Comparison of ENCODE assay signal across 32 cellular contexts in the genomic region with DNA sequence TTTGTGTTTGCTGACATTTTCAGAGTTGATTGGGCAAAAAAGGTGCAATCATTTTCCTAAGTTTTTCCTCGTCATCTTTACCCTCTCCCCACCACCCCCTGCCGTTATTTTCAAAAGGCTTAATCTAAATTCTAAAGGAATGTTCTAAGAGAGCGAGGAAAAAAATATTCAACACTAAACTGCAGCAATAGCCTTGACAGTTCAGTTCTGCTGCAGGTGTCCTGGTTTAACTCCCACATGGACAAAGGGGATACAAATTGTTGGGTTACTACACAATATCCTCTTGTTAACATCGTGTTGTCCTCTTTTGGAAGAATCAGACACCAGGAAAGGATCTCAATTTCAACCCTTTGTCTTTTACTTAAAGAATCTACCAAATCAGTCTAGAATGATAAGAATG.
"Had no signal": no experiment of that assay in that cellular context is flagged by ENCODE, and none has a peak within 500 bp of the region (broad histone marks: within the 10 kb centered on the region; RNA-seq: fewer than 3 reads in every experiment).

No MANE protein-coding gene starts in this region.

- H3K27ac ChIP-seq: ascending aorta, Peyer's patch, SJSA1, VCaP had no signal

- H3K9me3 Mint-ChIP-seq: activated CD4-positive, alpha-beta T cell treated with anti-CD3 and anti-CD28 coated beads, Interleukin-2, amount 10 ng/mL, durations not matched to agents 24 days and 14 days; activated naive CD4-positive, alpha-beta T cell treated with anti-CD3 and anti-CD28 coated beads, Interleukin-2, amount 50 U/mL, for 24 hours; activated naive CD8-positive, alpha-beta T cell treated with anti-CD3 and anti-CD28 coated beads, Interleukin-2, amount 10 ng/mL, durations not matched to agents 7 days and 5 days; activated T-helper 2 cell treated with anti-CD3 and anti-CD28 coated beads, Interferon-gamma antibody, Interleukin-2, Interleukin-4, amounts not matched to agents 10 μg/mL and 5 μg/mL and 100 μg/mL, durations not matched to agents 14 hours and 24 hours and 36 hours had no signal

- H3K36me3 Mint-ChIP-seq: activated naive CD4-positive, alpha-beta T cell treated with anti-CD3 and anti-CD28 coated beads, Interleukin-2, amount 50 U/mL, for 24 hours; activated naive CD8-positive, alpha-beta T cell treated with anti-CD3 and anti-CD28 coated beads, Interleukin-2, amount 10 ng/mL, durations not matched to agents 7 days and 5 days; T-cell had no signal

- H3K4me1 Mint-ChIP-seq: activated CD4-positive, alpha-beta T cell treated with anti-CD3 and anti-CD28 coated beads, Interleukin-2, amount 10 ng/mL, durations not matched to agents 24 days and 14 days; activated naive CD4-positive, alpha-beta T cell treated with anti-CD3 and anti-CD28 coated beads, Interleukin-2, amount 50 U/mL, for 24 hours; activated naive CD8-positive, alpha-beta T cell treated with anti-CD3 and anti-CD28 coated beads, Interleukin-2, amount 10 ng/mL, durations not matched to agents 7 days and 5 days; T-cell; T-helper 17 cell had no signal

- H3K9me3 ChIP-seq: ascending aorta, MG63, Peyer's patch, SJSA1, SK-N-SH had no signal

- H3K27me3 ChIP-seq: ascending aorta, MG63, Peyer's patch had no signal

- H3K27ac Mint-ChIP-seq: activated CD4-positive, alpha-beta T cell treated with anti-CD3 and anti-CD28 coated beads, Interleukin-2, amount 10 ng/mL, durations not matched to agents 24 days and 14 days; activated CD8-positive, alpha-beta T cell treated with anti-CD3 and anti-CD28 coated beads for 36 hours; activated naive CD4-positive, alpha-beta T cell treated with anti-CD3 and anti-CD28 coated beads, Interleukin-2, amount 50 U/mL, for 24 hours; activated naive CD8-positive, alpha-beta T cell treated with anti-CD3 and anti-CD28 coated beads, Interleukin-2, amount 10 ng/mL, durations not matched to agents 7 days and 5 days; activated T-helper 2 cell treated with anti-CD3 and anti-CD28 coated beads, Interferon-gamma antibody, Interleukin-2, Interleukin-4, amounts not matched to agents 10 μg/mL and 5 μg/mL and 100 μg/mL, durations not matched to agents 14 hours and 24 hours and 36 hours; T-cell; T-helper 17 cell had no signal

- DNase-seq: activated CD4-positive, alpha-beta T cell treated with anti-CD3 and anti-CD28 coated beads, Interleukin-2, amount 10 ng/mL, durations not matched to agents 24 days and 14 days; activated CD4-positive, alpha-beta T cell treated with anti-CD3 and anti-CD28 coated beads, Interleukin-2, amount 50 U/mL, for 4 hours; activated CD8-positive, alpha-beta T cell treated with anti-CD3 and anti-CD28 coated beads for 36 hours; activated gamma-delta T cell; activated naive CD4-positive, alpha-beta T cell treated with Interleukin-2 at 50 U/mL for 16 hours; activated naive CD8-positive, alpha-beta T cell treated with anti-CD3 and anti-CD28 coated beads, Interleukin-2, amount 10 ng/mL, durations not matched to agents 7 days and 5 days; activated T-cell treated with anti-CD3 and anti-CD28 coated beads, Interleukin-2, amount 50 U/mL, for 1 hour; amygdala; Kasumi-1; KG1; MG63; NCI-H1048; NCI-H1105 treated with DMSO at 0.1 percent for 48 hours; NCI-H1436 treated with DMSO at 0.1 percent for 48 hours; NCI-H1694 treated with DMSO at 0.1 percent for 48 hours; NCI-H2029; NCI-H2107; NCI-H345; NCI-H524 treated with DMSO at 0.1 percent for 48 hours; NK-92 treated with Interleukin-12 subunit alpha and Interleukin-12 subunit beta, amount 100 ng/mL, for 24 hours; PC-3; Peyer's patch; RPMI8226; SHP77 treated with DMSO at 0.1 percent for 48 hours; SK-N-SH; T-cell; T-helper 17 cell had no signal

- H3K36me3 ChIP-seq: ascending aorta, MG63, Peyer's patch, SJSA1 had no signal

- H3K9ac ChIP-seq: SK-N-SH had no signal

- H3K27me3 Mint-ChIP-seq: activated CD4-positive, alpha-beta T cell treated with anti-CD3 and anti-CD28 coated beads, Interleukin-2, amount 10 ng/mL, durations not matched to agents 24 days and 14 days; activated CD8-positive, alpha-beta T cell treated with anti-CD3 and anti-CD28 coated beads for 36 hours; activated naive CD4-positive, alpha-beta T cell treated with anti-CD3 and anti-CD28 coated beads, Interleukin-2, amount 50 U/mL, for 24 hours; activated naive CD8-positive, alpha-beta T cell treated with anti-CD3 and anti-CD28 coated beads, Interleukin-2, amount 10 ng/mL, durations not matched to agents 7 days and 5 days; T-cell; T-helper 17 cell had no signal

- H3K4me3 ChIP-seq: ascending aorta, MG63, Peyer's patch, SJSA1 had no signal

- H3K4me3 Mint-ChIP-seq: activated CD4-positive, alpha-beta T cell treated with anti-CD3 and anti-CD28 coated beads, Interleukin-2, amount 10 ng/mL, durations not matched to agents 24 days and 14 days; activated CD8-positive, alpha-beta T cell treated with anti-CD3 and anti-CD28 coated beads for 36 hours; activated naive CD4-positive, alpha-beta T cell treated with anti-CD3 and anti-CD28 coated beads, Interleukin-2, amount 50 U/mL, for 24 hours; activated naive CD8-positive, alpha-beta T cell treated with anti-CD3 and anti-CD28 coated beads, Interleukin-2, amount 10 ng/mL, durations not matched to agents 7 days and 5 days; T-cell; T-helper 17 cell had no signal

- H3K4me1 ChIP-seq: ascending aorta, Peyer's patch, SJSA1 had no signal
